8 cellular contexts compared by ENCODE assay signal in the genomic region with DNA sequence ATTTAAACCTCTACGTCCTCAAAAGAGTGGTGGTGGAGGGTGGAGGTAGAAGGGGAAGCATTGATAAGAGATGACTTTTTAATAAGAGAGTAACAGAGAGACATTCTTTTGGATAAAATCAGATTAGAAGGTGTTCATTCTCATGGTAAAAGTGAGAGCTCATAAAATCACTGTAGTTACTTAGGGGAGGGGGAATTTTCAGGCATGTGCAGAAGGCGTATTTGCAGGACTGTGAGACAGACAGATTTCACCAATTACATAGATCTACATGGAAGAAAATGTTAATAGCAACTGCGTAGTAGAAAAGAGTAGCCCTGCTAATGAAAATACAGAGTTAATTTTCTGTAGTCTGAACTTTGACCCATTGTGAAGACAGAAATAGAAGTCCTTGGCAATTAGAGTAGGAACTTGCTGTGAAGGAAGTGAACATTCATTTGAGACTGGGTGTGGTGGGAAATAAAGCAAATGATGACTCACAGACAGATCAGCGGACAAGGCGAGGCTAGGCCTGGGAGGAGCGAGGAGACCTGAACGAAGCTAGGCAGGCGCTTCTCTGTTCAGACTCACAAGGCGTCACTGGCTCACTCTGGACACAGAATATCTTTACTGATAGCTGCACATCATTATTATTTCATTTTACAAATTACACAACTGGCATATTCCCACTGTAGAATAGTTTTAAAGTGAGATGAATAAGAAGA. TPM values are rescaled to one million over a fixed set of nuclear protein-coding genes. Genes with fewer than 3 reads are reported as not detected.
DNase-seq lines count a peak whose midpoint lies in the region; ATAC-seq and TF ChIP-seq lines count a peak whose summit lies in the region.

No MANE protein-coding gene starts in this region.

- H3K27ac ChIP-seq in Peyer's patch, result peak overlapping the region in 3 of 4 donors; percentile 57 to 81 (median 78)
- H3K27ac ChIP-seq in left lung, result peak overlapping the region; percentile 54 to 61
- H3K27ac ChIP-seq in thoracic aorta, result peak overlapping the region; percentile 61 to 69

- peak in 1 of 2 donors; percentile 74 for TF ChIP-seq POLR2A in Peyer's patch (IDR thresholded peaks at IDR 0.05)

- TF ChIP-seq CTCF in Peyer's patch (IDR thresholded peaks at IDR 0.05) (no peak), astrocyte of the spinal cord (IDR thresholded peaks at IDR 0.05; ENCODE audit: low read depth, low read length) (no peak), left lung (IDR thresholded peaks at IDR 0.05) (no peak), thoracic aorta (IDR thresholded peaks at IDR 0.05) (no peak)

- H3K9me3 ChIP-seq in Peyer's patch (no peaks in the 10 kb centered on the region), left lung (no peaks in the 10 kb centered on the region), thoracic aorta (no peaks in the 10 kb centered on the region)

- H3K4me1 ChIP-seq in Peyer's patch, result peaks cover 0 to 15% (median 3%) of the 10 kb centered on the region in 4 donors
- H3K4me1 ChIP-seq in left lung, result peaks cover 5 to 34% of the 10 kb centered on the region in 2 donors
- H3K4me1 ChIP-seq in thoracic aorta (ENCODE audit: control insufficient read depth in 1 of 2, low read depth in 2 of 2), result peaks cover 6 to 39% of the 10 kb centered on the region in 2 donors

- DNase-seq in Peyer's patch (peak; percentile 42 to 85 (median 67)), astrocyte of the spinal cord (ENCODE audit: low read depth, low spot score) (peak; percentile 90), left lung (peak; percentile 70 to 77), thoracic aorta (ENCODE audit: low spot score) (peak; percentile 21), cerebellum (ENCODE audit: low spot score) (no peak), NCI-H1105 (lab: John Stamatoyannopoulos, UW) (no peak)

- no peak overlapping the region for H3K4me3 ChIP-seq in Peyer's patch
- H3K4me3 ChIP-seq in astrocyte of the spinal cord (ENCODE audit: low read depth, low read length), result no peak overlapping the region
- H3K4me3 ChIP-seq in left lung, result no peak overlapping the region
- no peak overlapping the region for H3K4me3 ChIP-seq in thoracic aorta

- H3K36me3 ChIP-seq in Peyer's patch (no peaks in the 10 kb centered on the region), left lung (no peaks in the 10 kb centered on the region), thoracic aorta (no peaks in the 10 kb centered on the region)

- H3K27me3 ChIP-seq in Peyer's patch, result no peaks in the 10 kb centered on the region
- no peaks in the 10 kb centered on the region for H3K27me3 ChIP-seq in left lung
- no peaks in the 10 kb centered on the region for H3K27me3 ChIP-seq in thoracic aorta (replicated peaks; ENCODE audit: insufficient read depth)

- ATAC-seq in GM19025 (IDR thresholded peaks at IDR 0.05; ENCODE audit: low read depth, unreplicated experiment) (peak; percentile 57), left lung (peak; percentile 98), thoracic aorta (ENCODE audit: insufficient number of reproducible peaks, low FRiP score, low read depth) (peak; percentile 73), GM21360 (IDR thresholded peaks at IDR 0.05; ENCODE audit: unreplicated experiment) (no peak)

- in situ Hi-C loops in astrocyte of the spinal cord (cut with HindIII; ENCODE audit: low sequenced_read_pairs), result no loop called here

- intact Hi-C loops in left lung (cut with DNase I), result no loop called here

RNA-seq across cellular contexts. Expression of gene FAM9C, which starts 57.2 kb away (rescaled TPM):
- total RNA-seq in Peyer's patch (1 to 10 TPM in 1 of 4 donors, under 1 TPM in 1, not detected in 2; 0.57 to 1.6 TPM), left lung (not detected), thoracic aorta (not detected), cerebellum (not detected)

Comparison
In these comparisons a context has a peak if more than half of its experiments do, and no peak if none do; other contexts are left out.
1. DNase-seq: peak in Peyer's patch (3 of 3), astrocyte of the spinal cord (single experiment), left lung (2 of 2) and thoracic aorta (single experiment); none in cerebellum (single experiment) and NCI-H1105 (single experiment).
2. Peak in every context shown above with its lines, with median percentiles within 50 percentile points of each other: H3K27ac ChIP-seq.